Comparison of ENCODE assay signal across 9 cellular contexts in genomic region chr15:63473007-63473748, GRCh38. TPM values are rescaled to one million over a fixed set of nuclear protein-coding genes. Genes with fewer than 3 reads are reported as not detected.
DNase-seq lines count a peak whose midpoint lies in the region; ATAC-seq and TF ChIP-seq lines count a peak whose summit lies in the region.
"Had no signal": no experiment of that assay in that cellular context is flagged by ENCODE, and none has a peak within 500 bp of the region (broad histone marks: within the 10 kb centered on the region; RNA-seq: fewer than 3 reads in every experiment).

No MANE protein-coding gene starts in this region.

- peak overlapping the region in 1 of 2 donors; percentile 64 for H3K27ac Mint-ChIP-seq in natural killer cell

- peaks cover 17 to 24% of the 10 kb centered on the region in 2 donors for H3K4me1 Mint-ChIP-seq in natural killer cell

- POLR2A ChIA-PET in OCI-LY7 (lab: Charles Lee) = interaction anchor here (0.7 to 3.6 kb wide), 3 partner anchors 9 to 35 kb away, joined by 3 to 28 read pairs (median 3); no protein-coding TSS in a partner anchor

- H3K79me2 ChIP-seq in OCI-LY7 (ENCODE audit: insufficient read depth, low read depth, low read length) = no peaks in the 10 kb centered on the region

- intact Hi-C loops in OCI-LY7 (cut with micrococcal nuclease; ENCODE audit: unreplicated experiment) = loop anchor here (10.0 kb wide), 2 partner anchors 622 to 1422 kb away; partner anchors contain the start of genes CIAO2A and SNX1
- intact Hi-C loops in natural killer cell (cut with micrococcal nuclease) = no loop called here
- intact Hi-C loops in posterior cingulate gyrus (cut with DNase I) = no loop called here

- TF ChIP-seq CTCF in OCI-LY7 (conservative IDR thresholded peaks at IDR 0.05; ENCODE audit: low read length) (no peak), natural killer cell (IDR thresholded peaks at IDR 0.05) (no peak)

- no peaks in the 10 kb centered on the region for H3K9me3 ChIP-seq in OCI-LY7 (ENCODE audit: low read length)
- H3K9me3 ChIP-seq: neutrophil had no signal

- peak overlapping the region; percentile 81 for H3K4me2 ChIP-seq in OCI-LY7 (ENCODE audit: low read length)

- H3K27ac ChIP-seq in OCI-LY7 (ENCODE audit: low read depth, low read length, poor library complexity, severe bottlenecking) = peak overlapping the region; percentile 88
- H3K27ac ChIP-seq: neutrophil had no signal

- no peak overlapping the region for H3K4me3 Mint-ChIP-seq in natural killer cell

- peaks cover 62% of the 10 kb centered on the region for H3K4me1 ChIP-seq in OCI-LY7 (ENCODE audit: insufficient read depth, low read length, poor library complexity, severe bottlenecking)

- DNase-seq in NCI-H1092 treated with DMSO at 0.1 percent for 48 hours (lab: John Stamatoyannopoulos, UW) (peak; percentile 69), NCI-H1092 (lab: John Stamatoyannopoulos, UW) (no peak), OCI-LY7 (ENCODE audit: low spot score) (no peak), natural killer cell (no peak), GDM1 (lab: John Stamatoyannopoulos, UW) (no peak), posterior cingulate gyrus (no peak)

- CTCF ChIA-PET in OCI-LY7 (lab: Charles Lee; ENCODE audit: unreplicated experiment) = no interaction called here

- no peaks in the 10 kb centered on the region for H4K20me1 ChIP-seq in OCI-LY7 (ENCODE audit: insufficient read depth, low read length)

- H3K4me3 ChIP-seq in OCI-LY7 (ENCODE audit: low read depth, low read length, poor library complexity, severe bottlenecking) = no peak overlapping the region

- H3K36me3 ChIP-seq in OCI-LY7 (ENCODE audit: insufficient read depth, low read length) = no peaks in the 10 kb centered on the region
- H3K36me3 ChIP-seq: neutrophil had no signal

- BruUV-seq in OCI-LY7 (replicated peaks; lab: Mats Ljungman, UMichigan) = no TSS peak

- H3K9me3 Mint-ChIP-seq in natural killer cell = no peaks in the 10 kb centered on the region

- H2AFZ ChIP-seq in OCI-LY7 (ENCODE audit: low read length) = peak overlapping the region; percentile 38; the same call in 1 of the 2 replicates

- H3K9me2 ChIP-seq in OCI-LY7 (ENCODE audit: insufficient read depth, low read length) = no peaks in the 10 kb centered on the region

- H3K36me3 Mint-ChIP-seq in natural killer cell = no peaks in the 10 kb centered on the region

- peaks cover 0 to 2% of the 10 kb centered on the region in 2 donors for H3K27me3 Mint-ChIP-seq in natural killer cell (ENCODE audit: low read depth in 2 of 2)

- ATAC-seq in HG02678 (IDR thresholded peaks at IDR 0.05; ENCODE audit: unreplicated experiment) = peak; percentile 40
- peak in 2 of 3 donors; percentile 54 to 75 for ATAC-seq in natural killer cell
- ATAC-seq in GM18870 (IDR thresholded peaks at IDR 0.05; ENCODE audit: unreplicated experiment) = no peak

RNA-seq across cellular contexts. Expression of gene USP3, which starts 31.2 kb away (rescaled TPM):
- 26.3 and 34.6 TPM in 2 replicates for total RNA-seq in OCI-LY7 (2014; rRNA removed; shearing (Covaris generic))
- 53.0 and 64.9 TPM in 2 replicates for total RNA-seq in OCI-LY7 (2022)
- 100 to 1,000 TPM; 163 to 187 (median 169) TPM for total RNA-seq in natural killer cell
